ENCODE assay signal across 1 cellular context in the genomic region with DNA sequence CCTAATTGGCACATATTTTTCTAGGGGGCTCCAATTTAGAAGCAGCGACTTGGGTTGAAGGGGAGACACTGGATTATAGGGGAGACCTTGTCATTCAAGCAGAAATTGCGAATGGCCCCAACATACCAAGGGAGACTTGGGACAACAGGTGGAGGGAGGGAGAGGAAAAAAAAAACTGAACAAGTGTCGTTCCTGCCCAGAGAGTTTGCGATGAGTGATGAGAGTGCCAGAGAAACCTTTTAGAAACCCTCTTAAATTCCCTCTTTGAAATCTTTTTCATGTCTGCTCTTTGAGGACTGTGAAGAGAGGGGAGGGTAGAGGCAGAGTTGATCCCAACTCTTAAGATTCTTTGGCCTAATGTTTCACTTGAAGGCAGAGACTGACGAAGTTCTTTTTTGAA.
TF ChIP-seq lines count a peak whose summit lies in the region.

No MANE protein-coding gene starts in this region.

TF ChIP-seq in WTC11, 78 proteins besides CTCF, POLR2A, EP300 and RAD21 (continued from another document):
- TF ChIP-seq, protein P1, sequence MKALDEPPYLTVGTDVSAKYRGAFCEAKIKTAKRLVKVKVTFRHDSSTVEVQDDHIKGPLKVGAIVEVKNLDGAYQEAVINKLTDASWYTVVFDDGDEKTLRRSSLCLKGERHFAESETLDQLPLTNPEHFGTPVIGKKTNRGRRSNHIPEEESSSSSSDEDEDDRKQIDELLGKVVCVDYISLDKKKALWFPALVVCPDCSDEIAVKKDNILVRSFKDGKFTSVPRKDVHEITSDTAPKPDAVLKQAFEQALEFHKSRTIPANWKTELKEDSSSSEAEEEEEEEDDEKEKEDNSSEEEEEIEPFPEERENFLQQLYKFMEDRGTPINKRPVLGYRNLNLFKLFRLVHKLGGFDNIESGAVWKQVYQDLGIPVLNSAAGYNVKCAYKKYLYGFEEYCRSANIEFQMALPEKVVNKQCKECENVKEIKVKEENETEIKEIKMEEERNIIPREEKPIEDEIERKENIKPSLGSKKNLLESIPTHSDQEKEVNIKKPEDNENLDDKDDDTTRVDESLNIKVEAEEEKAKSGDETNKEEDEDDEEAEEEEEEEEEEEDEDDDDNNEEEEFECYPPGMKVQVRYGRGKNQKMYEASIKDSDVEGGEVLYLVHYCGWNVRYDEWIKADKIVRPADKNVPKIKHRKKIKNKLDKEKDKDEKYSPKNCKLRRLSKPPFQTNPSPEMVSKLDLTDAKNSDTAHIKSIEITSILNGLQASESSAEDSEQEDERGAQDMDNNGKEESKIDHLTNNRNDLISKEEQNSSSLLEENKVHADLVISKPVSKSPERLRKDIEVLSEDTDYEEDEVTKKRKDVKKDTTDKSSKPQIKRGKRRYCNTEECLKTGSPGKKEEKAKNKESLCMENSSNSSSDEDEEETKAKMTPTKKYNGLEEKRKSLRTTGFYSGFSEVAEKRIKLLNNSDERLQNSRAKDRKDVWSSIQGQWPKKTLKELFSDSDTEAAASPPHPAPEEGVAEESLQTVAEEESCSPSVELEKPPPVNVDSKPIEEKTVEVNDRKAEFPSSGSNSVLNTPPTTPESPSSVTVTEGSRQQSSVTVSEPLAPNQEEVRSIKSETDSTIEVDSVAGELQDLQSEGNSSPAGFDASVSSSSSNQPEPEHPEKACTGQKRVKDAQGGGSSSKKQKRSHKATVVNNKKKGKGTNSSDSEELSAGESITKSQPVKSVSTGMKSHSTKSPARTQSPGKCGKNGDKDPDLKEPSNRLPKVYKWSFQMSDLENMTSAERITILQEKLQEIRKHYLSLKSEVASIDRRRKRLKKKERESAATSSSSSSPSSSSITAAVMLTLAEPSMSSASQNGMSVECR (CRISPR knock-in tag; IDR thresholded peaks at IDR 0.05; ENCODE audit: borderline replicate concordance) = no peak
- TF ChIP-seq ATF6 (CRISPR knock-in tag; IDR thresholded peaks at IDR 0.05) = no peak
- TF ChIP-seq ZNF423 (CRISPR knock-in tag; IDR thresholded peaks at IDR 0.05) = no peak
- no peak for TF ChIP-seq ZNF138 (CRISPR knock-in tag; conservative IDR thresholded peaks at IDR 0.05)
- TF ChIP-seq, protein P2, sequence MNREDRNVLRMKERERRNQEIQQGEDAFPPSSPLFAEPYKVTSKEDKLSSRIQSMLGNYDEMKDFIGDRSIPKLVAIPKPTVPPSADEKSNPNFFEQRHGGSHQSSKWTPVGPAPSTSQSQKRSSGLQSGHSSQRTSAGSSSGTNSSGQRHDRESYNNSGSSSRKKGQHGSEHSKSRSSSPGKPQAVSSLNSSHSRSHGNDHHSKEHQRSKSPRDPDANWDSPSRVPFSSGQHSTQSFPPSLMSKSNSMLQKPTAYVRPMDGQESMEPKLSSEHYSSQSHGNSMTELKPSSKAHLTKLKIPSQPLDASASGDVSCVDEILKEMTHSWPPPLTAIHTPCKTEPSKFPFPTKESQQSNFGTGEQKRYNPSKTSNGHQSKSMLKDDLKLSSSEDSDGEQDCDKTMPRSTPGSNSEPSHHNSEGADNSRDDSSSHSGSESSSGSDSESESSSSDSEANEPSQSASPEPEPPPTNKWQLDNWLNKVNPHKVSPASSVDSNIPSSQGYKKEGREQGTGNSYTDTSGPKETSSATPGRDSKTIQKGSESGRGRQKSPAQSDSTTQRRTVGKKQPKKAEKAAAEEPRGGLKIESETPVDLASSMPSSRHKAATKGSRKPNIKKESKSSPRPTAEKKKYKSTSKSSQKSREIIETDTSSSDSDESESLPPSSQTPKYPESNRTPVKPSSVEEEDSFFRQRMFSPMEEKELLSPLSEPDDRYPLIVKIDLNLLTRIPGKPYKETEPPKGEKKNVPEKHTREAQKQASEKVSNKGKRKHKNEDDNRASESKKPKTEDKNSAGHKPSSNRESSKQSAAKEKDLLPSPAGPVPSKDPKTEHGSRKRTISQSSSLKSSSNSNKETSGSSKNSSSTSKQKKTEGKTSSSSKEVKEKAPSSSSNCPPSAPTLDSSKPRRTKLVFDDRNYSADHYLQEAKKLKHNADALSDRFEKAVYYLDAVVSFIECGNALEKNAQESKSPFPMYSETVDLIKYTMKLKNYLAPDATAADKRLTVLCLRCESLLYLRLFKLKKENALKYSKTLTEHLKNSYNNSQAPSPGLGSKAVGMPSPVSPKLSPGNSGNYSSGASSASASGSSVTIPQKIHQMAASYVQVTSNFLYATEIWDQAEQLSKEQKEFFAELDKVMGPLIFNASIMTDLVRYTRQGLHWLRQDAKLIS (CRISPR knock-in tag; IDR thresholded peaks at IDR 0.05; ENCODE audit: borderline replicate concordance) = no peak
- TF ChIP-seq, protein P3, sequence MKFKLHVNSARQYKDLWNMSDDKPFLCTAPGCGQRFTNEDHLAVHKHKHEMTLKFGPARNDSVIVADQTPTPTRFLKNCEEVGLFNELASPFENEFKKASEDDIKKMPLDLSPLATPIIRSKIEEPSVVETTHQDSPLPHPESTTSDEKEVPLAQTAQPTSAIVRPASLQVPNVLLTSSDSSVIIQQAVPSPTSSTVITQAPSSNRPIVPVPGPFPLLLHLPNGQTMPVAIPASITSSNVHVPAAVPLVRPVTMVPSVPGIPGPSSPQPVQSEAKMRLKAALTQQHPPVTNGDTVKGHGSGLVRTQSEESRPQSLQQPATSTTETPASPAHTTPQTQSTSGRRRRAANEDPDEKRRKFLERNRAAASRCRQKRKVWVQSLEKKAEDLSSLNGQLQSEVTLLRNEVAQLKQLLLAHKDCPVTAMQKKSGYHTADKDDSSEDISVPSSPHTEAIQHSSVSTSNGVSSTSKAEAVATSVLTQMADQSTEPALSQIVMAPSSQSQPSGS (CRISPR knock-in tag; IDR thresholded peaks at IDR 0.05; ENCODE audit: borderline replicate concordance, low read depth) = no peak
- no peak for TF ChIP-seq FOXK1 (CRISPR knock-in tag; IDR thresholded peaks at IDR 0.05)
- TF ChIP-seq NFYB (CRISPR knock-in tag; conservative IDR thresholded peaks at IDR 0.05; ENCODE audit: low read depth) = no peak
- no peak for TF ChIP-seq CREM (CRISPR knock-in tag; IDR thresholded peaks at IDR 0.05)
- TF ChIP-seq RELA (CRISPR knock-in tag; IDR thresholded peaks at IDR 0.05; ENCODE audit: borderline replicate concordance) = no peak
- no peak for TF ChIP-seq CDX4 (CRISPR knock-in tag; IDR thresholded peaks at IDR 0.05; ENCODE audit: borderline replicate concordance)
